8 cellular contexts compared by ENCODE assay signal in the genomic region with DNA sequence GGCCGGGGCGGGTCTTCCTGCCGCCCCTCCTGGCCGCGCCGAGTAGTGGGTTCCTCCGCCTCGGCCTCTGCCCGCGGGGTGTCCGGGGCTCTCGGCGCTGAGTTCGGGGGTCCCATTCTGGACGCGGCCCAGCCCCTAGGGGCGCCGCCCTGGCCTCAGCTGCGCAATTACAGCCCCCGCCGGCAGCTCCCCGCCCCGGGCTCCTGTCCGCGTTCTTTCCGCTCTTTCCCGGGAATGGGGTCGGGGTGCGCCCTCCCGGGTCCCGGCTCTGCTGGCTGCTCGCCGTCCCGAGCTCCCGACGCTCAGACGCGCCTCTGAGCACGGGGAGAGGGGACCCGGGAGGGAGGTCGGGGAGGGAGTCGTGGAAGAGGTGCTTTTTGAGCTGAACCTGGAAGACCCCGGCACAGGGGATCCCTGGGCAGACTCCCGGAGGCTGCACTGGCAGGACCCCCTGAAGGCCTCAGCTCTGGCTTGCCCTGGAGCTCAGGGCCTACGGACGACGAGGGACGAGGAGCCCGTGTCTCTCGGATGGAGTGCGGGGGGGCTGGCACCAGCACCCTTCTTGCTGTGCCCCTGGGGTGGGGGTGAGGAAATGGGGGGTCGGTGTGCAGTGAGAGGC. TPM values are rescaled to one million over a fixed set of nuclear protein-coding genes. Genes with fewer than 3 reads are reported as not detected.
DNase-seq lines count a peak whose midpoint lies in the region; ATAC-seq and FAIRE-seq lines count a peak whose summit lies in the region.

No MANE protein-coding gene starts in this region.

- no peaks in the 10 kb centered on the region for H3K27me3 ChIP-seq in SJCRH30
- no peaks in the 10 kb centered on the region for H3K27me3 ChIP-seq in small intestine (ENCODE audit: control insufficient read depth in 2 of 2, insufficient read depth in 2 of 2, low read length in 2 of 2)

- ATAC-seq in left cardiac atrium, result peak; percentile 0
- ATAC-seq in HG03565 (IDR thresholded peaks at IDR 0.05; ENCODE audit: unreplicated experiment), result no peak

- peak overlapping the region; percentile 99 for H3K27ac ChIP-seq in SJCRH30
- peak overlapping the region; percentile 16 to 84 for H3K27ac ChIP-seq in small intestine (ENCODE audit: low read depth in 1 of 2, low read length in 1 of 2)

- H3K27ac Mint-ChIP-seq in activated naive CD4-positive, alpha-beta T cell treated with anti-CD3 and anti-CD28 coated beads, Interleukin-2, amount 10 ng/mL, durations not matched to agents 7 days and 5 days, result no peak overlapping the region

- H3K9me3 ChIP-seq in SJCRH30 (replicated peaks), result no peaks in the 10 kb centered on the region
- no peaks in the 10 kb centered on the region for H3K9me3 ChIP-seq in small intestine (ENCODE audit: control insufficient read depth, low read depth)

- no peaks in the 10 kb centered on the region for H3K9me3 Mint-ChIP-seq in activated naive CD4-positive, alpha-beta T cell treated with anti-CD3 and anti-CD28 coated beads, Interleukin-2, amount 10 ng/mL, durations not matched to agents 7 days and 5 days

- H3K4me3 ChIP-seq in SJCRH30, result peak overlapping the region; percentile 96
- peak overlapping the region; percentile 80 to 85 for H3K4me3 ChIP-seq in small intestine (ENCODE audit: low read depth in 1 of 2, low read length in 2 of 2)

- H3K36me3 ChIP-seq in SJCRH30 (peaks cover 28% of the 10 kb centered on the region), small intestine (ENCODE audit: control insufficient read depth in 2 of 2, insufficient read depth in 2 of 2, low read length in 2 of 2) (peaks cover under 1 to 8% of the 10 kb centered on the region in 2 donors)

- CTCF ChIA-PET in activated naive CD4-positive, alpha-beta T cell treated with anti-CD3 and anti-CD28 coated beads, Interleukin-2, amount 10 ng/mL, durations not matched to agents 7 days and 5 days (lab: Charles Lee), result interaction anchor here (0.6 to 1.0 kb wide), 2 partner anchors 10 to 21 kb away, joined by 3 read pairs; partner anchors contain the start of gene CD151

- peaks cover 9% of the 10 kb centered on the region for H3K36me3 Mint-ChIP-seq in activated naive CD4-positive, alpha-beta T cell treated with anti-CD3 and anti-CD28 coated beads, Interleukin-2, amount 10 ng/mL, durations not matched to agents 7 days and 5 days

- FAIRE-seq in small intestine (lab: Jason Lieb, UNC), result no peak

- H3K4me3 Mint-ChIP-seq in activated naive CD4-positive, alpha-beta T cell treated with anti-CD3 and anti-CD28 coated beads, Interleukin-2, amount 10 ng/mL, durations not matched to agents 7 days and 5 days, result peak overlapping the region; percentile 68

- intact Hi-C loops in left cardiac atrium (cut with DNase I), result no loop called here

- H3K27me3 Mint-ChIP-seq in activated naive CD4-positive, alpha-beta T cell treated with anti-CD3 and anti-CD28 coated beads, Interleukin-2, amount 10 ng/mL, durations not matched to agents 7 days and 5 days, result peaks cover 41% of the 10 kb centered on the region

- no peak for DNase-seq in activated naive CD4-positive, alpha-beta T cell treated with anti-CD3 and anti-CD28 coated beads, Interleukin-2, amount 10 ng/mL, durations not matched to agents 7 days and 5 days
- no peak for DNase-seq in activated naive CD4-positive, alpha-beta T cell treated with Interleukin-2 at 50 U/mL for 16 hours
- DNase-seq in SJCRH30, result peak in 1 of 2 experiments; percentile 47
- no peak for DNase-seq in left cardiac atrium
- no peak for DNase-seq in small intestine
- no peak for DNase-seq in HuH-7 (ENCODE audit: low spot score)
- DNase-seq in activated gamma-delta T cell (lab: John Stamatoyannopoulos, UW), result no peak

- peaks cover 32% of the 10 kb centered on the region for H3K4me1 Mint-ChIP-seq in activated naive CD4-positive, alpha-beta T cell treated with anti-CD3 and anti-CD28 coated beads, Interleukin-2, amount 10 ng/mL, durations not matched to agents 7 days and 5 days

- H3K4me1 ChIP-seq in SJCRH30 (peaks cover 25% of the 10 kb centered on the region), small intestine (ENCODE audit: control insufficient read depth in 2 of 2, insufficient read depth in 1 of 2, low read depth in 1 of 2, low read length in 1 of 2) (peaks cover 4 to 9% of the 10 kb centered on the region in 2 donors)

- WGBS in small intestine, 3 donors, result 1% methylated on average over 21 to 52 of the region's 52 CpGs

RNA-seq across cellular contexts. Expression of gene TSPAN4, which starts 0.5 kb away (rescaled TPM):
- 26.0 and 26.9 TPM in 2 replicates for total RNA-seq in SJCRH30 (2014; rRNA removed; shearing (Covaris generic))
- 10 to 100 TPM; 46.1 to 63.5 TPM for total RNA-seq in left cardiac atrium
- polyA plus RNA-seq in small intestine, result 10 to 100 TPM in 1 of 3 donors, 1 to 10 TPM in 2; 5.1 to 53.3 (median 7.3) TPM

RNA-seq across cellular contexts. Expression of gene POLR2L, which starts 0.9 kb away (rescaled TPM):
- 292 and 344 TPM in 2 replicates for total RNA-seq in SJCRH30 (2014; rRNA removed; shearing (Covaris generic))
- 100 to 1,000 TPM; 163 to 202 TPM for total RNA-seq in left cardiac atrium
- polyA plus RNA-seq in small intestine, result 100 to 1,000 TPM; 124 to 140 (median 139) TPM

RNA-seq across cellular contexts. Expression of gene CD151, which starts 10.4 kb away (rescaled TPM):
- 122 and 133 TPM in 2 replicates for total RNA-seq in SJCRH30 (2014; rRNA removed; shearing (Covaris generic))
- total RNA-seq in left cardiac atrium, result 100 to 1,000 TPM; 382 to 489 TPM
- 100 to 1,000 TPM; 187 to 359 (median 242) TPM for polyA plus RNA-seq in small intestine

RNA-seq across cellular contexts. Expression of gene CRACR2B, which starts 15.5 kb away (rescaled TPM):
- total RNA-seq in SJCRH30 (2014; rRNA removed; shearing (Covaris generic)), result 1.6 and 1.9 TPM in 2 replicates
- 10 to 100 TPM; 18.9 to 27.7 TPM for total RNA-seq in left cardiac atrium
- polyA plus RNA-seq in small intestine, result 10 to 100 TPM; 47.3 to 88.8 (median 83.0) TPM

RNA-seq across cellular contexts. Expression of gene PNPLA2, which starts 24.5 kb away (rescaled TPM):
- total RNA-seq in SJCRH30 (2014; rRNA removed; shearing (Covaris generic)), result 16.5 and 19.6 TPM in 2 replicates
- total RNA-seq in left cardiac atrium, result 100 to 1,000 TPM; 316 to 372 TPM
- 100 to 1,000 TPM in 2 of 3 donors, 10 to 100 TPM in 1; 66.2 to 250 (median 190) TPM for polyA plus RNA-seq in small intestine
